In the genomic region with DNA sequence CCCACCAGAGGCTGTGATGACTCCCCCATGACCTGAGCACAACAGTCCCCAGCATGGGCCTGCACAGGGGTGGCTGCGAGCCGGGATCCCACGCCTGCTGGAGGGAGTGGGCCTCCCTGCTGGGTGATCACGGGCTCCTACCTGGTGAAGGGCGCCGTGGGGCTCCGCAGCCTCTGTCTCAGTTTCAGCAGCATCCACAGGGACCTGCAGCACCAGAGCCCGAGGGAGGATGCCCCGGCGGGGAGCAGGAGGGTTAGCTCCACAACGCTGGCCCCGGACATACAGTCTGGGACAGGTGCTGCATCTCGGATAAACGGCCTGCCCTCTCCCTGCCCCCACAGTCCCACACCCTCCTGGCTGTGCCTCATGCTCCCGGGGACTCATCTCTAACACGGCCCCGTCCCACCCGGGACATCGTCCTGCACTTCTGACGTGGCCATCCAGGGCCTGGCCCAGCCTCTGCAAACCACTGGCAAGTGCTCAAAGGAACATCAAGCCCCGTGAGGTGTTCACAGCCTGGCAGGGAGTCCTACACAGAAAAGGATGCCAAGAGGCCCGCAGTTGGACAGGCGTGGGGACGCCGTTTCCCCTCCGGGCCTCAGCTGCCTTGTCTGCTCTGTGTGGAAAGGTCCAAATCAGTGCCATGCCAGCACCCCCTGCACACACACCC, we compare ENCODE assay signal across 24 cellular contexts. TPM values are rescaled to one million over a fixed set of nuclear protein-coding genes. Genes with fewer than 3 reads are reported as not detected.
DNase-seq lines count a peak whose midpoint lies in the region; ATAC-seq and TF ChIP-seq lines count a peak whose summit lies in the region.
"Had no signal": no experiment of that assay in that cellular context is flagged by ENCODE, and none has a peak within 500 bp of the region (broad histone marks: within the 10 kb centered on the region; RNA-seq: fewer than 3 reads in every experiment).

No MANE protein-coding gene starts in this region.

- peak overlapping the region in 1 of 2 donors; percentile 85 for H3K27ac Mint-ChIP-seq in stimulated activated naive CD8-positive, alpha-beta T cell treated with anti-CD3 and anti-CD28 coated beads, Interleukin-15, amount 100 ng/mL, for 72 hours
- H3K27ac Mint-ChIP-seq in activated B cell treated with CpG ODN at 0.5 μM for 24 hours: peak overlapping the region; percentile 50
- H3K27ac Mint-ChIP-seq: activated CD8-positive, alpha-beta T cell treated with anti-CD3 and anti-CD28 coated beads, Interleukin-2, amount 10 ng/mL, durations not matched to agents 7 days and 5 days; activated T-cell treated with anti-CD3 and anti-CD28 coated beads, Interleukin-2, amount 50 U/mL, for 24 hours; dendritic cell treated with granulocyte-macrophage colony-stimulating factor and Interleukin-4, amounts not matched to agents 40 ng/mL and 50 ng/mL, for 4 days; nephron; progenitor cell of endocrine pancreas had no signal

- TF ChIP-seq CTCF in activated B cell treated with CpG ODN at 0.5 μM for 24 hours (IDR thresholded peaks at IDR 0.05) (no peak), MM.1S (IDR thresholded peaks at IDR 0.05; ENCODE audit: low read length) (no peak)

- no peaks in the 10 kb centered on the region for H3K36me3 ChIP-seq in MM.1S (replicated peaks; ENCODE audit: insufficient read depth, low read length)
- H3K36me3 ChIP-seq: breast epithelium, WERI-Rb-1 had no signal

- H3K9me2 ChIP-seq in MM.1S (replicated peaks; ENCODE audit: insufficient read depth, low read length): no peaks in the 10 kb centered on the region

- no peaks in the 10 kb centered on the region for H3K4me1 ChIP-seq in MM.1S (ENCODE audit: low read length)
- H3K4me1 ChIP-seq: breast epithelium had no signal

- no peak overlapping the region for H3K9ac ChIP-seq in MM.1S (ENCODE audit: low read length)

- H3K27me3 ChIP-seq in MM.1S (replicated peaks; ENCODE audit: insufficient read depth, low read length): peaks cover 39% of the 10 kb centered on the region
- H3K27me3 ChIP-seq: breast epithelium had no signal

- DNase-seq in stimulated activated naive CD8-positive, alpha-beta T cell treated with anti-CD3 and anti-CD28 coated beads, Interleukin-15, amount 100 ng/mL, for 72 hours: no peak
- no peak for DNase-seq in stimulated activated naive CD8-positive, alpha-beta T cell treated with anti-CD3 and anti-CD28 coated beads, Interleukin-15, Interleukin-2, amounts not matched to agents 100 U/mL and 50 U/mL, for 24 hours
- DNase-seq in activated B cell treated with CpG ODN at 0.5 μM for 24 hours (no peak), left colon (no peak), C1 segment of cervical spinal cord (lab: John Stamatoyannopoulos, UW) (no peak), MM.1S (no peak), occipital lobe (lab: John Stamatoyannopoulos, UW) (no peak)
- DNase-seq: activated CD8-positive, alpha-beta T cell treated with anti-CD3 and anti-CD28 coated beads, Interleukin-2, amount 10 ng/mL, durations not matched to agents 7 days and 5 days; activated T-cell treated with anti-CD3 and anti-CD28 coated beads, Interleukin-2, amount 50 U/mL, for 24 hours; DMS79; foreskin melanocyte; mesendoderm; NCI-H1417; NCI-H510A treated with DMSO at 0.1 percent for 48 hours; SHP77 treated with DMSO at 0.1 percent for 48 hours; stimulated activated CD4-positive, alpha-beta T cell treated with anti-CD3 and anti-CD28 coated beads, Interleukin-4, amount 100 ng/mL, for 4 hours; WERI-Rb-1 had no signal

- H3K27me3 Mint-ChIP-seq in stimulated activated naive CD8-positive, alpha-beta T cell treated with anti-CD3 and anti-CD28 coated beads, Interleukin-15, amount 100 ng/mL, for 72 hours: peaks cover 5% of the 10 kb centered on the region
- H3K27me3 Mint-ChIP-seq in activated B cell treated with CpG ODN at 0.5 μM for 24 hours: no peaks in the 10 kb centered on the region

- intact Hi-C loops in activated B cell treated with CpG ODN at 0.5 μM for 24 hours (cut with micrococcal nuclease) (no loop called here), left colon (cut with DNase I, micrococcal nuclease) (no loop called here)

- no peak overlapping the region for H3K27ac ChIP-seq in MM.1S (ENCODE audit: low read length)
- H3K27ac ChIP-seq: WERI-Rb-1 had no signal

- POLR2A ChIA-PET in activated B cell treated with CpG ODN at 0.5 μM for 24 hours (lab: Charles Lee): no interaction called here

- CTCF ChIA-PET in activated B cell treated with CpG ODN at 0.5 μM for 24 hours (lab: Charles Lee): no interaction called here

- H3K4me3 ChIP-seq in MM.1S (ENCODE audit: low read length): no peak overlapping the region
- H3K4me3 ChIP-seq: breast epithelium, smooth muscle cell had no signal

- H3K36me3 Mint-ChIP-seq in activated B cell treated with CpG ODN at 0.5 μM for 24 hours (ENCODE audit: low read depth): peaks cover 1% of the 10 kb centered on the region
- H3K36me3 Mint-ChIP-seq: activated naive CD4-positive, alpha-beta T cell treated with anti-CD3 and anti-CD28 coated beads, Interleukin-2, amount 50 U/mL, for 72 hours; CD8-positive, alpha-beta T cell had no signal

- peaks cover 6% of the 10 kb centered on the region for H3K4me1 Mint-ChIP-seq in stimulated activated naive CD8-positive, alpha-beta T cell treated with anti-CD3 and anti-CD28 coated beads, Interleukin-15, amount 100 ng/mL, for 72 hours
- H3K4me1 Mint-ChIP-seq in activated B cell treated with CpG ODN at 0.5 μM for 24 hours: peaks cover 11% of the 10 kb centered on the region

- H3K9me3 ChIP-seq in MM.1S (replicated peaks; ENCODE audit: insufficient read depth, low read length): no peaks in the 10 kb centered on the region
- H3K9me3 ChIP-seq: breast epithelium had no signal

- H3K79me2 ChIP-seq in MM.1S (ENCODE audit: low read length): no peaks in the 10 kb centered on the region

- no peaks in the 10 kb centered on the region for H3F3A ChIP-seq in MM.1S (ENCODE audit: insufficient read depth, low read length)

- H3K4me3 Mint-ChIP-seq in stimulated activated naive CD8-positive, alpha-beta T cell treated with anti-CD3 and anti-CD28 coated beads, Interleukin-15, amount 100 ng/mL, for 72 hours: no peak overlapping the region
- H3K4me3 Mint-ChIP-seq in activated B cell treated with CpG ODN at 0.5 μM for 24 hours: no peak overlapping the region
- H3K4me3 Mint-ChIP-seq: activated CD8-positive, alpha-beta T cell treated with anti-CD3 and anti-CD28 coated beads, Interleukin-2, amount 10 ng/mL, durations not matched to agents 7 days and 5 days; activated T-cell treated with anti-CD3 and anti-CD28 coated beads, Interleukin-2, amount 50 U/mL, for 24 hours; CD8-positive, alpha-beta T cell; dendritic cell treated with granulocyte-macrophage colony-stimulating factor and Interleukin-4, amounts not matched to agents 40 ng/mL and 50 ng/mL, for 4 days; nephron had no signal

- H2AFZ ChIP-seq in MM.1S (ENCODE audit: low read length): no peak overlapping the region

- ATAC-seq in stimulated activated naive CD8-positive, alpha-beta T cell treated with anti-CD3 and anti-CD28 coated beads, Interleukin-15, amount 100 ng/mL, for 72 hours: peak; percentile 14
- ATAC-seq in stimulated activated naive CD8-positive, alpha-beta T cell treated with anti-CD3 and anti-CD28 coated beads, Interleukin-15, Interleukin-2, amounts not matched to agents 100 U/mL and 50 U/mL, for 24 hours: no peak
- ATAC-seq in activated B cell treated with CpG ODN at 0.5 μM for 24 hours (ENCODE audit: low read depth) (no peak), left colon (peak; percentile 7)
- ATAC-seq: activated CD8-positive, alpha-beta T cell treated with anti-CD3 and anti-CD28 coated beads, Interleukin-2, amount 10 ng/mL, durations not matched to agents 7 days and 5 days; CD8-positive, alpha-beta T cell had no signal

- H4K20me1 ChIP-seq in MM.1S (ENCODE audit: insufficient read depth, low read length): no peaks in the 10 kb centered on the region

- no peaks in the 10 kb centered on the region for H3K9me3 Mint-ChIP-seq in stimulated activated naive CD8-positive, alpha-beta T cell treated with anti-CD3 and anti-CD28 coated beads, Interleukin-15, amount 100 ng/mL, for 72 hours
- no peaks in the 10 kb centered on the region for H3K9me3 Mint-ChIP-seq in activated B cell treated with CpG ODN at 0.5 μM for 24 hours
- H3K9me3 Mint-ChIP-seq: activated naive CD4-positive, alpha-beta T cell treated with anti-CD3 and anti-CD28 coated beads, Interleukin-2, amount 50 U/mL, for 72 hours; activated T-cell treated with anti-CD3 and anti-CD28 coated beads, Interleukin-2, amount 50 U/mL, for 24 hours; CD8-positive, alpha-beta T cell; dendritic cell treated with granulocyte-macrophage colony-stimulating factor and Interleukin-4, amounts not matched to agents 40 ng/mL and 50 ng/mL, for 4 days; nephron had no signal

- no peak overlapping the region for H3K4me2 ChIP-seq in MM.1S (ENCODE audit: low read depth, low read length)
- H3K4me2 ChIP-seq: smooth muscle cell had no signal

RNA-seq across cellular contexts. Expression of a gene that starts 10.5 kb away (rescaled TPM):
- total RNA-seq in activated B cell treated with CpG ODN at 0.5 μM for 24 hours (0.61 and 1.0 TPM in 2 replicates), left colon (10 to 100 TPM in 1 of 2 donors, 1 to 10 TPM in 1; 9.0 to 10.8 TPM), occipital lobe (0.94 TPM)
- total RNA-seq: CD8-positive, alpha-beta T cell; smooth muscle cell had no signal

RNA-seq across cellular contexts. Expression of a gene that starts 37.6 kb away (rescaled TPM):
- 13.5 and 16.9 TPM in 2 replicates for total RNA-seq in activated B cell treated with CpG ODN at 0.5 μM for 24 hours
- 10 to 100 TPM; 37.8 to 56.2 TPM for total RNA-seq in left colon
- total RNA-seq in occipital lobe: 9.0 TPM

RNA-seq across cellular contexts. Expression of a gene that starts 44.1 kb away (rescaled TPM):
- 13.4 and 13.7 TPM in 2 replicates for total RNA-seq in activated B cell treated with CpG ODN at 0.5 μM for 24 hours
- 10 to 100 TPM; 22.2 to 31.6 TPM for total RNA-seq in left colon
- total RNA-seq in occipital lobe: 9.8 TPM

RNA-seq across cellular contexts. Expression of a gene that starts 57.2 kb away (rescaled TPM):
- total RNA-seq in activated B cell treated with CpG ODN at 0.5 μM for 24 hours: 110 and 116 TPM in 2 replicates
- total RNA-seq in left colon: 100 to 1,000 TPM in 1 of 2 donors, 10 to 100 TPM in 1; 87.8 to 107 TPM
- 49.0 TPM for total RNA-seq in occipital lobe

Comparison
In these comparisons a context has a peak if more than half of its experiments do, and no peak if none do; other contexts are left out.
1. ATAC-seq: peak in stimulated activated naive CD8-positive, alpha-beta T cell treated with anti-CD3 and anti-CD28 coated beads, Interleukin-15, amount 100 ng/mL, for 72 hours (single experiment) and left colon (single experiment); none in stimulated activated naive CD8-positive, alpha-beta T cell treated with anti-CD3 and anti-CD28 coated beads, Interleukin-15, Interleukin-2, amounts not matched to agents 100 U/mL and 50 U/mL, for 24 hours (single experiment) and activated B cell treated with CpG ODN at 0.5 μM for 24 hours (single experiment).